ENCODE assay signal across 8 cellular contexts in genomic region chr9:36873247-36873875, GRCh38.
A peak's percentile ranks its signal among the peaks of the same experiment; 100 is the strongest.
DNase-seq lines count a peak whose midpoint lies in the region; ATAC-seq and TF ChIP-seq lines count a peak whose summit lies in the region.

No MANE protein-coding gene starts in this region.

- ATAC-seq in GM21825 (IDR thresholded peaks at IDR 0.05; ENCODE audit: unreplicated experiment) (peak; percentile 50), right lobe of liver (peak; percentile 86 to 93 (median 90))
- peak; percentile 65 to 88 for ATAC-seq in activated CD4-positive, CD25-positive, alpha-beta regulatory T cell treated with anti-CD3 and anti-CD28 coated beads, Interleukin-2, amount 50 U/mL, for 24 hours
- ATAC-seq in central memory CD8-positive, alpha-beta T cell (replicated peaks; ENCODE audit: extremely low read depth, poor library complexity, severe bottlenecking) = peak; percentile 52

- intact Hi-C loops in right lobe of liver (cut with DNase I) = loop anchor here in 1 of 2 donors (10.0 kb wide), 1 partner anchor 121 kb away; no protein-coding TSS in a partner anchor

- peaks cover 1% of the 10 kb centered on the region for H3K27me3 Mint-ChIP-seq in central memory CD8-positive, alpha-beta T cell

- H3K4me1 ChIP-seq in right lobe of liver = no peaks in the 10 kb centered on the region

- 52% methylated on average over 7 of the region's 8 CpGs for WGBS in right lobe of liver (ENCODE audit: insufficient coverage, low coverage, low lambda C conversion rate, missing lambda C conversion rate)

- no peak overlapping the region for H3K27ac Mint-ChIP-seq in central memory CD8-positive, alpha-beta T cell (ENCODE audit: low read depth)

- TF ChIP-seq POLR2A in right lobe of liver (IDR thresholded peaks at IDR 0.05) = no peak

- no peak overlapping the region for H3K27ac ChIP-seq in right lobe of liver

- no peaks in the 10 kb centered on the region for H3K27me3 ChIP-seq in right lobe of liver

- peaks cover 2% of the 10 kb centered on the region for H3K36me3 Mint-ChIP-seq in central memory CD8-positive, alpha-beta T cell (ENCODE audit: insufficient read depth)

- DNase-seq in DMS114 treated with DMSO at 0.1 percent for 48 hours (lab: John Stamatoyannopoulos, UW; ENCODE audit: unreplicated experiment) (peak; percentile 21), NCI-H187 treated with DMSO at 0.1 percent for 48 hours (lab: John Stamatoyannopoulos, UW) (peak; percentile 12), right lobe of liver (peak; percentile 72 to 77 (median 74)), cortex of kidney (lab: John Stamatoyannopoulos, UW) (no peak)
- DNase-seq in central memory CD8-positive, alpha-beta T cell (ENCODE audit: low spot score in 2 of 2) = peak; percentile 48 to 54
- peak; percentile 60 for DNase-seq in stimulated activated CD8-positive, alpha-beta memory T cell treated with anti-CD3 and anti-CD28 coated beads, Interleukin-12 subunit alpha, Interleukin-12 subunit beta, amount 100 ng/mL, for 1 hour (ENCODE audit: low read depth)

- no peaks in the 10 kb centered on the region for H3K9me3 Mint-ChIP-seq in central memory CD8-positive, alpha-beta T cell

- H3K4me3 ChIP-seq in right lobe of liver = no peak overlapping the region

- no peaks in the 10 kb centered on the region for H3K4me1 Mint-ChIP-seq in central memory CD8-positive, alpha-beta T cell

- H3K36me3 ChIP-seq in right lobe of liver = no peaks in the 10 kb centered on the region

- no peak overlapping the region for H3K4me3 Mint-ChIP-seq in central memory CD8-positive, alpha-beta T cell

- TF ChIP-seq CTCF in right lobe of liver (IDR thresholded peaks at IDR 0.05) = peak; percentile 75 to 91 (median 88)

- no peaks in the 10 kb centered on the region for H3K9me3 ChIP-seq in right lobe of liver
